In the genomic region with DNA sequence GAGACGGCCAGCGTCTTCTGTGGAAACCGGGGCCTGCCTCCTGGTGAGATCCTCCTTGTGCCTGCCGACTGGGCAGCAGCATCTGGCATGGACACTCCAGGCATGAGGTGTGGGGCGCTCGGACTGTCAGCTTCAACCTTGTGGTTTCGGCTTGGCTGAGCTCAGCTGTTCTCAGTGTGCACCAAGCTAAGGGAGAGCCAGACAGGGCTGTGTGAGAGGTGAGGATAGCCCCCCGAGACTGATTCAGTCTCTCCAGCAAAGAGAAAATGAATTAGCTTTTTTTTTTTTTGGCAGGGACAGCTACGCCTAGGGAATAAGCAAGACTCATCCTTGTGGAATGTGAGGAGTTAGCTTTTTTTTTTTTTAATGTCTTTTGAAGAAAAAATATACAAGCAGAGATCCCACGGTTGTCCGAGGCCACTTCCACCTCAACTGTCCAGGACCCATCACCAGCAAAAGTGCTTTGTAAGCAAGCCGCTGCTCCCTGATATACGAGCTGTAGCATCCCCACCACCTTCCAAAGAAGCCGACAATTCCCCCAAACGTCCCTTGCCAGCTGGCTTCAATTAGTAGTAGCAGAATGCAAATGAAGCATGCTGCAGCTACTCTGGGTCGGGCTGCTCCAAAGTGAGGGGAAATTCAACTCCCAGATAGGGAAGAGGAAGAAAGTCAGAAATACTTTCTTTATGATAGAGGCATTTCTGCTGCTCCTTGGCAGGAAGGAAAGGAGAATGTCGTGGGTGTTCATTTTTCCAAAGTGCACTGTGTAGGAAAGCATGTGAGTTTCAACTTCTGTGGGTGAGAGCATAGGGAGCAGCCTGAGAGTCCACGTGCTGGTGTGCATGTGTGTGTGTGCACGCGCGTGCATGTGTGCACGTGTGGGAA, we compare ENCODE assay signal across 1 cellular context.
TF ChIP-seq lines count a peak whose summit lies in the region.

No MANE protein-coding gene starts in this region.

TF ChIP-seq in A549, 52 proteins besides CTCF, POLR2A, EP300 and RAD21 (continued from another document):
- TF ChIP-seq, protein P1, sequence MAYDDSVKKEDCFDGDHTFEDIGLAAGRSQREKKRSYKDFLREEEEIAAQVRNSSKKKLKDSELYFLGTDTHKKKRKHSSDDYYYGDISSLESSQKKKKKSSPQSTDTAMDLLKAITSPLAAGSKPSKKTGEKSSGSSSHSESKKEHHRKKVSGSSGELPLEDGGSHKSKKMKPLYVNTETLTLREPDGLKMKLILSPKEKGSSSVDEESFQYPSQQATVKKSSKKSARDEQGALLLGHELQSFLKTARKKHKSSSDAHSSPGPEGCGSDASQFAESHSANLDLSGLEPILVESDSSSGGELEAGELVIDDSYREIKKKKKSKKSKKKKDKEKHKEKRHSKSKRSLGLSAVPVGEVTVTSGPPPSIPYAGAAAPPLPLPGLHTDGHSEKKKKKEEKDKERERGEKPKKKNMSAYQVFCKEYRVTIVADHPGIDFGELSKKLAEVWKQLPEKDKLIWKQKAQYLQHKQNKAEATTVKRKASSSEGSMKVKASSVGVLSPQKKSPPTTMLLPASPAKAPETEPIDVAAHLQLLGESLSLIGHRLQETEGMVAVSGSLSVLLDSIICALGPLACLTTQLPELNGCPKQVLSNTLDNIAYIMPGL (CRISPR knock-in tag; IDR thresholded peaks at IDR 0.05; ENCODE audit: borderline replicate concordance) = no peak
- TF ChIP-seq PHF8 (IDR thresholded peaks at IDR 0.05; ENCODE audit: borderline replicate concordance, low read depth) (no peak), KDM1A (IDR thresholded peaks at IDR 0.05; ENCODE audit: low read depth) (no peak)
